In genomic region chr6:157845493-157846259, GRCh38 we compare ENCODE assay signal across 18 cellular contexts. TPM values are rescaled to one million over a fixed set of nuclear protein-coding genes. Genes with fewer than 3 reads are reported as not detected.
DNase-seq lines count a peak whose midpoint lies in the region; ATAC-seq, FAIRE-seq and TF ChIP-seq lines count a peak whose summit lies in the region.
"Had no signal": no experiment of that assay in that cellular context is flagged by ENCODE, and none has a peak within 500 bp of the region (broad histone marks: within the 10 kb centered on the region; RNA-seq: fewer than 3 reads in every experiment).

No MANE protein-coding gene starts in this region.

- TF ChIP-seq EP300 in GM12878 (IDR thresholded peaks at IDR 0.05; ENCODE audit: borderline replicate concordance in 1 of 2, control insufficient read depth in 1 of 2, low read depth in 2 of 2, low read length in 2 of 2): no peak

- no peak for FAIRE-seq in GM12878 (lab: Jason Lieb, UNC)
- FAIRE-seq: A549 had no signal

- H3K4me3 ChIP-seq in KMS-11 (IDR thresholded peaks at IDR 0.05; ENCODE audit: insufficient read depth, low read depth, low read length): no peak overlapping the region
- no peak overlapping the region for H3K4me3 ChIP-seq in GM12878
- no peak overlapping the region for H3K4me3 ChIP-seq in smooth muscle cell
- H3K4me3 ChIP-seq: A549, hepatocyte, lower lobe of right lung, spleen had no signal

- intact Hi-C loops in activated CD4-positive, alpha-beta T cell treated with anti-CD3 and anti-CD28 coated beads, Interleukin-2, amount 10 ng/mL, durations not matched to agents 24 days and 14 days (cut with micrococcal nuclease): loop anchor here (2.0 kb wide), 2 partner anchors 13 to 15 kb away; no protein-coding TSS in a partner anchor
- intact Hi-C loops in GM12878 (cut with micrococcal nuclease; ENCODE audit: unreplicated experiment): no loop called here

- H3K4me1 Mint-ChIP-seq in activated CD4-positive, alpha-beta T cell treated with anti-CD3 and anti-CD28 coated beads, Interleukin-2, amount 10 ng/mL, durations not matched to agents 24 days and 14 days: peaks cover 46% of the 10 kb centered on the region
- H3K4me1 Mint-ChIP-seq in activated CD4-positive, alpha-beta T cell treated with anti-CD3 and anti-CD28 coated beads, Interleukin-2, amount 10 ng/mL, durations not matched to agents 7 days and 5 days: peaks cover 45% of the 10 kb centered on the region
- H3K4me1 Mint-ChIP-seq in nephron progenitor cell: peaks cover 40% of the 10 kb centered on the region

- 94% methylated on average over 6 of the region's 6 CpGs for WGBS in GM12878 (ENCODE audit: insufficient coverage, insufficient replicate concordance, low lambda C conversion rate, missing lambda C conversion rate)
- 89% methylated on average over 6 of the region's 6 CpGs for whole genome bisulfite sequencing in smooth muscle cell (ENCODE audit: low lambda C conversion rate)

- H3K4me3 Mint-ChIP-seq in activated CD4-positive, alpha-beta T cell treated with anti-CD3 and anti-CD28 coated beads, Interleukin-2, amount 10 ng/mL, durations not matched to agents 24 days and 14 days: peak overlapping the region; percentile 7
- H3K4me3 Mint-ChIP-seq in activated CD4-positive, alpha-beta T cell treated with anti-CD3 and anti-CD28 coated beads, Interleukin-2, amount 10 ng/mL, durations not matched to agents 7 days and 5 days: no peak overlapping the region
- H3K4me3 Mint-ChIP-seq in nephron progenitor cell: no peak overlapping the region

- H3K36me3 Mint-ChIP-seq in activated CD4-positive, alpha-beta T cell treated with anti-CD3 and anti-CD28 coated beads, Interleukin-2, amount 10 ng/mL, durations not matched to agents 24 days and 14 days (ENCODE audit: low read depth): peaks cover 13% of the 10 kb centered on the region
- peaks cover 8% of the 10 kb centered on the region for H3K36me3 Mint-ChIP-seq in activated CD4-positive, alpha-beta T cell treated with anti-CD3 and anti-CD28 coated beads, Interleukin-2, amount 10 ng/mL, durations not matched to agents 7 days and 5 days (ENCODE audit: low read depth)
- peaks cover 20% of the 10 kb centered on the region for H3K36me3 Mint-ChIP-seq in nephron progenitor cell (ENCODE audit: low read depth)

- TF ChIP-seq CTCF in KMS-11 (conservative IDR thresholded peaks at IDR 0.05; ENCODE audit: low read depth, low read length): no peak
- TF ChIP-seq CTCF in GM12878 (IDR thresholded peaks at IDR 0.05 in 2 of 3, conservative IDR thresholded peaks at IDR 0.05 in 1 of 3; ENCODE audit: control insufficient read depth in 2 of 3, extremely low read depth in 1 of 3, insufficient read depth in 1 of 3, low read depth in 3 of 3, low read length in 3 of 3): no peak
- TF ChIP-seq CTCF in smooth muscle cell (IDR thresholded peaks at IDR 0.05; ENCODE audit: borderline replicate concordance, insufficient read depth, poor library complexity, severe bottlenecking): no peak
- TF ChIP-seq CTCF in nephron progenitor cell (IDR thresholded peaks at IDR 0.05): no peak

- H3K79me2 ChIP-seq in KMS-11 (ENCODE audit: insufficient read depth, low read depth): no peaks in the 10 kb centered on the region
- H3K79me2 ChIP-seq in GM12878 (ENCODE audit: control insufficient read depth, insufficient read depth, low read length): no peaks in the 10 kb centered on the region
- peaks cover 96% of the 10 kb centered on the region for H3K79me2 ChIP-seq in smooth muscle cell (ENCODE audit: low read depth)

- H3K27ac ChIP-seq in KMS-11: no peak overlapping the region
- no peak overlapping the region for H3K27ac ChIP-seq in GM12878 (ENCODE audit: control insufficient read depth, insufficient read depth)
- H3K27ac ChIP-seq in smooth muscle cell (ENCODE audit: low read depth): peak overlapping the region; percentile 17
- H3K27ac ChIP-seq: A549, hepatocyte, lower lobe of right lung had no signal

- H3K4me2 ChIP-seq in KMS-11: peak overlapping the region; percentile 30; the same call in 1 of the 2 replicates
- peak overlapping the region; percentile 40 for H3K4me2 ChIP-seq in GM12878 (ENCODE audit: control insufficient read depth, insufficient read depth)
- H3K4me2 ChIP-seq in smooth muscle cell: peak overlapping the region; percentile 12
- H3K4me2 ChIP-seq: A549, hepatocyte had no signal

- H3K27me3 ChIP-seq in KMS-11 (ENCODE audit: insufficient read depth, low read depth) (no peaks in the 10 kb centered on the region), GM12878 (replicated peaks in 1 of 2; ENCODE audit: control insufficient read depth in 2 of 2, insufficient read depth in 2 of 2, low read length in 1 of 2) (no peaks in the 10 kb centered on the region; a peak in 1 of 4 replicates), smooth muscle cell (ENCODE audit: low read depth) (no peaks in the 10 kb centered on the region)
- H3K27me3 ChIP-seq: hepatocyte, spleen had no signal

- RAD21 ChIA-PET in GM12878 (lab: Charles Lee; ENCODE audit: unreplicated experiment): interaction anchor here (1.1 to 1.9 kb wide), 2 partner anchors 12 to 28 kb away, joined by 3 to 11 read pairs; no protein-coding TSS in a partner anchor

- POLR2A ChIA-PET in activated CD4-positive, alpha-beta T cell treated with anti-CD3 and anti-CD28 coated beads, Interleukin-2, amount 10 ng/mL, durations not matched to agents 7 days and 5 days (lab: Charles Lee): no interaction called here
- POLR2A ChIA-PET in GM12878 (lab: Charles Lee): interaction anchor here (1.2 kb wide), 1 partner anchor 226 kb away, joined by 3 read pairs; no protein-coding TSS in a partner anchor

- H3K9ac ChIP-seq in KMS-11: no peak overlapping the region
- H3K9ac ChIP-seq in GM12878 (ENCODE audit: control insufficient read depth, insufficient read depth, low read length): no peak overlapping the region
- H3K9ac ChIP-seq in smooth muscle cell (ENCODE audit: low read depth): no peak overlapping the region

- H3F3A ChIP-seq in smooth muscle cell (ENCODE audit: low read depth): no peaks in the 10 kb centered on the region

- H4K20me1 ChIP-seq in KMS-11 (ENCODE audit: insufficient read depth) (no peaks in the 10 kb centered on the region), GM12878 (ENCODE audit: control insufficient read depth, insufficient read depth) (no peaks in the 10 kb centered on the region; the same call in 1 of the 2 replicates), smooth muscle cell (ENCODE audit: low read depth) (peaks cover 100% of the 10 kb centered on the region)

- no peak for TF ChIP-seq RAD21 in GM12878 (IDR thresholded peaks at IDR 0.05; ENCODE audit: insufficient read depth, low read depth, low read length)

- no TSS peak for BruUV-seq in GM12878 (replicated peaks; lab: Mats Ljungman, UMichigan)

- H3K9me3 Mint-ChIP-seq in activated CD4-positive, alpha-beta T cell treated with anti-CD3 and anti-CD28 coated beads, Interleukin-2, amount 10 ng/mL, durations not matched to agents 24 days and 14 days: no peaks in the 10 kb centered on the region
- H3K9me3 Mint-ChIP-seq in activated CD4-positive, alpha-beta T cell treated with anti-CD3 and anti-CD28 coated beads, Interleukin-2, amount 10 ng/mL, durations not matched to agents 7 days and 5 days: no peaks in the 10 kb centered on the region
- no peaks in the 10 kb centered on the region for H3K9me3 Mint-ChIP-seq in nephron progenitor cell

- H3K27ac Mint-ChIP-seq in activated CD4-positive, alpha-beta T cell treated with anti-CD3 and anti-CD28 coated beads, Interleukin-2, amount 10 ng/mL, durations not matched to agents 24 days and 14 days: no peak overlapping the region
- H3K27ac Mint-ChIP-seq in activated CD4-positive, alpha-beta T cell treated with anti-CD3 and anti-CD28 coated beads, Interleukin-2, amount 10 ng/mL, durations not matched to agents 7 days and 5 days: no peak overlapping the region
- H3K27ac Mint-ChIP-seq in nephron progenitor cell: no peak overlapping the region

- SMC1A ChIA-PET in GM12878 (lab: Charles Lee; ENCODE audit: uncharacterized antibody, unreplicated experiment): interaction anchor here (0.7 to 4.0 kb wide), 8 partner anchors 15 to 88 kb away, joined by 3 to 14 read pairs (median 4); no protein-coding TSS in a partner anchor

- DNase-seq in activated CD4-positive, alpha-beta T cell treated with anti-CD3 and anti-CD28 coated beads, Interleukin-2, amount 10 ng/mL, durations not matched to agents 24 days and 14 days: no peak
- no peak for DNase-seq in activated CD4-positive, alpha-beta T cell treated with anti-CD3 and anti-CD28 coated beads, Interleukin-2, amount 10 ng/mL, durations not matched to agents 7 days and 5 days
- DNase-seq in GM12878 (ENCODE audit: low read depth, low spot score) (no peak), smooth muscle cell (lab: John Stamatoyannopoulos, UW; ENCODE audit: unreplicated experiment) (no peak), putamen (ENCODE audit: low spot score) (no peak), nephron progenitor cell (no peak), NCI-H1105 (lab: John Stamatoyannopoulos, UW) (no peak)
- DNase-seq: activated CD4-positive, alpha-beta T cell treated with anti-CD3 and anti-CD28 coated beads, Interleukin-2, amount 50 U/mL, for 1 hour; activated naive CD4-positive, alpha-beta T cell treated with Interleukin-2 at 50 U/mL for 16 hours; Caco-2; lower lobe of right lung; NCI-H446; nucleus accumbens; spleen; T-helper 2 cell had no signal

- H3K36me3 ChIP-seq in KMS-11 (ENCODE audit: insufficient read depth) (no peaks in the 10 kb centered on the region), GM12878 (ENCODE audit: control insufficient read depth in 2 of 2, insufficient read depth in 2 of 2, low read length in 1 of 2) (no peaks in the 10 kb centered on the region), smooth muscle cell (ENCODE audit: low read depth) (no peaks in the 10 kb centered on the region)
- H3K36me3 ChIP-seq: lower lobe of right lung, spleen had no signal

- H2AFZ ChIP-seq in KMS-11 (ENCODE audit: low read depth) (no peak overlapping the region), GM12878 (ENCODE audit: control insufficient read depth, low read depth, low read length) (no peak overlapping the region), smooth muscle cell (ENCODE audit: low read depth) (no peak overlapping the region)
- H2AFZ ChIP-seq: hepatocyte had no signal

- peaks cover 16% of the 10 kb centered on the region for H3K4me1 ChIP-seq in KMS-11 (ENCODE audit: low read depth, poor library complexity, severe bottlenecking)
- H3K4me1 ChIP-seq in GM12878 (ENCODE audit: control insufficient read depth, insufficient read depth, low read length): peaks cover 21% of the 10 kb centered on the region
- H3K4me1 ChIP-seq in smooth muscle cell (ENCODE audit: low read depth): peaks cover 10% of the 10 kb centered on the region

- TF ChIP-seq POLR2A in GM12878 (IDR thresholded peaks at IDR 0.05; ENCODE audit: low read depth, low read length): no peak

- no peak; the same call in 2 of the 3 replicates for ATAC-seq in GM12878
- ATAC-seq: A549, lower lobe of right lung had no signal

- no peaks in the 10 kb centered on the region for H3K27me3 Mint-ChIP-seq in activated CD4-positive, alpha-beta T cell treated with anti-CD3 and anti-CD28 coated beads, Interleukin-2, amount 10 ng/mL, durations not matched to agents 24 days and 14 days
- H3K27me3 Mint-ChIP-seq in activated CD4-positive, alpha-beta T cell treated with anti-CD3 and anti-CD28 coated beads, Interleukin-2, amount 10 ng/mL, durations not matched to agents 7 days and 5 days: no peaks in the 10 kb centered on the region
- no peaks in the 10 kb centered on the region for H3K27me3 Mint-ChIP-seq in nephron progenitor cell (ENCODE audit: low read depth, poor library complexity)

- in situ Hi-C loops in GM12878 (cut with MboI): no loop called here

- no peaks in the 10 kb centered on the region; the same call in 1 of the 3 replicates for H3K9me3 ChIP-seq in GM12878 (replicated peaks; ENCODE audit: control insufficient read depth, insufficient read depth, low read length)
- H3K9me3 ChIP-seq in smooth muscle cell (replicated peaks; ENCODE audit: low read depth): no peaks in the 10 kb centered on the region
- H3K9me3 ChIP-seq: A549, Caco-2, lower lobe of right lung, spleen had no signal

- CTCF ChIA-PET in activated CD4-positive, alpha-beta T cell treated with anti-CD3 and anti-CD28 coated beads, Interleukin-2, amount 10 ng/mL, durations not matched to agents 7 days and 5 days (lab: Charles Lee): interaction anchor here (0.6 to 1.7 kb wide), 2 partner anchors 27 to 89 kb away, joined by 3 to 4 read pairs; no protein-coding TSS in a partner anchor
- CTCF ChIA-PET in GM12878 (lab: Yijun Ruan, JAX): interaction anchor here (0.6 to 2.0 kb wide), 4 partner anchors 17 to 89 kb away, joined by 3 to 11 read pairs (median 5); no protein-coding TSS in a partner anchor

RNA-seq across cellular contexts. Expression of gene SNX9, which starts 22.6 kb away (rescaled TPM):
- total RNA-seq in activated CD4-positive, alpha-beta T cell treated with anti-CD3 and anti-CD28 coated beads, Interleukin-2, amount 10 ng/mL, durations not matched to agents 24 days and 14 days: 33.7 and 34.0 TPM in 2 replicates
- 10 to 100 TPM in 1 of 2 experiments, 1 to 10 TPM in 1; 9.4 to 10.7 TPM for total RNA-seq in activated CD4-positive, alpha-beta T cell treated with anti-CD3 and anti-CD28 coated beads, Interleukin-2, amount 10 ng/mL, durations not matched to agents 7 days and 5 days
- total RNA-seq in GM12878 (2013; cell fraction: nucleolus; rRNA removed): 10.9 and 11.5 TPM in 2 replicates
- total RNA-seq in GM12878 (2014; rRNA removed): 0.27 and 0.28 TPM in 2 replicates
- 0.28 and 0.36 TPM in 2 replicates for total RNA-seq in GM12878 (2014; rRNA removed; fragmentation: Illumina TruSeq; extraction: Trizol)
- total RNA-seq in GM12878 (2021): 0.64 TPM in 2 replicates
- polyA plus RNA-seq in GM12878 (2011; ENCODE audit: low read depth): 2.0 TPM
- polyA plus RNA-seq in GM12878 (2011; rRNA removed): 2.0 and 2.8 TPM in 2 replicates
- polyA plus RNA-seq in GM12878 (2011; cell fraction: cytosol; rRNA removed): 1.3 and 1.7 TPM in 2 replicates
- 1.8 and 2.4 TPM in 2 replicates for polyA plus RNA-seq in GM12878 (2011; cell fraction: nucleus; rRNA removed)
- 2.6 and 5.2 TPM in 2 replicates for polyA plus RNA-seq in GM12878 (2012)
- 0.30 and 0.50 TPM in 2 replicates for polyA plus RNA-seq in GM12878 (2014; fragmentation: Illumina TruSeq; extraction: Trizol)
- polyA plus RNA-seq in GM12878 (2014; fragmentation: Nextera tagmentation; extraction: Ambion mirVana): under 1 TPM; 0.03 to 0.05 TPM
- polyA plus RNA-seq in GM12878 (2014; rRNA removed): 0.25 and 0.53 TPM in 2 replicates
- polyA plus RNA-seq in GM12878 (2016; fragmentation: Nextera tagmentation; extraction: Ambion mirVana): under 1 TPM; 0.31 to 0.39 TPM
- 1.7 and 1.8 TPM in 2 replicates for polyA minus RNA-seq in GM12878 (2011; rRNA and poly(A)+ RNA removed)
- 1.0 and 1.9 TPM in 2 replicates for polyA minus RNA-seq in GM12878 (2011; cell fraction: cytosol; rRNA and poly(A)+ RNA removed)
- 0.96 and 0.97 TPM in 2 replicates for polyA minus RNA-seq in GM12878 (2011; cell fraction: nucleus; rRNA and poly(A)+ RNA removed)
- total RNA-seq in smooth muscle cell: 29.0 and 34.8 TPM in 2 replicates
- polyA plus RNA-seq in smooth muscle cell: 27.6 and 28.9 TPM in 2 replicates
